In the genomic region with DNA sequence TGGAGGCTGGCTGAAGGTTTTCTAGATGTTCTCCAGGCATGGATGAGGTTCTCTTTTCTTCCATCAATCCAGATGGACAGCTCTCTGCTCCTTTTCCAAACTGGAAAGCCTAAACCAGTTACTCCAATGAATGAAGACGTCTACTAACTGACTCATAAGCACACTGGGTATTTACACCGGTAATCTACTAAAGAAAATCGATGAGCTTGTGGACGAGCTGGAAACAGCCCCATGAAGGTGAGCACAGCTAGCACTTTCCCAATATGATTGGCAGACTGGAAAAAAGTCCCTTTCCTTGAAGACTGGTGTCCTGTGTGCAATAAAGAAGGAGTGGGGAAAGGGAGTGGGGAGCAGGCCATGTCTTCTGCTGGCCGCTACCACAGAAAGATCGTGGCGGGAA, we compare ENCODE assay signal across 25 cellular contexts.
"Had no signal": no experiment of that assay in that cellular context is flagged by ENCODE, and none has a peak within 500 bp of the region (broad histone marks: within the 10 kb centered on the region; RNA-seq: fewer than 3 reads in every experiment).

No MANE protein-coding gene starts in this region.

- H3K27ac Mint-ChIP-seq: dendritic cell treated with granulocyte-macrophage colony-stimulating factor and Interleukin-4, amounts not matched to agents 40 ng/mL and 50 ng/mL, for 4 days; endodermal cell; naive thymus-derived CD8-positive, alpha-beta T cell; neural progenitor cell; stimulated activated naive B cell treated with anti-CD40 and anti-IgM and Interleukin-4, amounts not matched to agents 10 μg/mL and 1 μg/mL and 100 μg/mL, for 72 hours; stimulated activated naive CD8-positive, alpha-beta T cell treated with anti-CD3 and anti-CD28 coated beads, Interleukin-15, Interleukin-2, amounts not matched to agents 100 ng/mL and 50 ng/mL, for 24 hours had no signal

- H3K27me3 Mint-ChIP-seq: central memory CD8-positive, alpha-beta T cell; dendritic cell treated with granulocyte-macrophage colony-stimulating factor and Interleukin-4, amounts not matched to agents 40 ng/mL and 50 ng/mL, for 4 days; naive thymus-derived CD8-positive, alpha-beta T cell; stimulated activated naive B cell treated with anti-CD40 and anti-IgM and Interleukin-4, amounts not matched to agents 10 μg/mL and 1 μg/mL and 100 μg/mL, for 72 hours had no signal

- H3K4me3 Mint-ChIP-seq: central memory CD8-positive, alpha-beta T cell; dendritic cell treated with granulocyte-macrophage colony-stimulating factor and Interleukin-4, amounts not matched to agents 40 ng/mL and 50 ng/mL, for 4 days; endodermal cell; naive thymus-derived CD8-positive, alpha-beta T cell; neural progenitor cell; stimulated activated naive B cell treated with anti-CD40 and anti-IgM and Interleukin-4, amounts not matched to agents 10 μg/mL and 1 μg/mL and 100 μg/mL, for 72 hours; stimulated activated naive CD8-positive, alpha-beta T cell treated with anti-CD3 and anti-CD28 coated beads, Interleukin-15, Interleukin-2, amounts not matched to agents 100 ng/mL and 50 ng/mL, for 24 hours had no signal

- H3K9me3 ChIP-seq: colonic mucosa, left lung, lower lobe of right lung, psoas muscle, right lobe of liver, suprapubic skin, transverse colon had no signal

- DNase-seq: colonic mucosa; effector CD8-positive, alpha-beta T cell; endodermal cell; foreskin fibroblast; glutamatergic neuron; left lung; lower lobe of right lung; naive thymus-derived CD8-positive, alpha-beta T cell; posterior cingulate gyrus; psoas muscle; right lobe of liver; small intestine; stimulated activated CD4-positive, alpha-beta T cell treated with anti-CD3 and anti-CD28 coated beads, Interleukin-15, amount 100 ng/mL, for 24 hours; stimulated activated CD4-positive, alpha-beta T cell treated with anti-CD3 and anti-CD28 coated beads, Interleukin-2, amount 100 ng/mL, for 48 hours; stimulated activated naive B cell treated with anti-CD40 and anti-IgM and Interleukin-4, amounts not matched to agents 10 μg/mL and 1 μg/mL and 100 μg/mL, for 72 hours; transverse colon had no signal

- H3K4me3 ChIP-seq: cardiac muscle cell, colonic mucosa, left lung, lower lobe of right lung, neural progenitor cell, psoas muscle, right lobe of liver, suprapubic skin, transverse colon had no signal

- FAIRE-seq: keratinocyte, small intestine had no signal

- H3K27me3 ChIP-seq: cardiac muscle cell, colonic mucosa, left lung, neural progenitor cell, right lobe of liver, suprapubic skin, transverse colon had no signal

- ATAC-seq: esophagus mucosa; left lung; lower lobe of right lung; naive thymus-derived CD8-positive, alpha-beta T cell; psoas muscle; right lobe of liver; stimulated activated naive B cell treated with anti-CD40 and anti-IgM and Interleukin-4, amounts not matched to agents 10 μg/mL and 1 μg/mL and 100 μg/mL, for 72 hours had no signal

- H3K9me3 Mint-ChIP-seq: central memory CD8-positive, alpha-beta T cell; dendritic cell treated with granulocyte-macrophage colony-stimulating factor and Interleukin-4, amounts not matched to agents 40 ng/mL and 50 ng/mL, for 4 days; endodermal cell; naive thymus-derived CD8-positive, alpha-beta T cell; stimulated activated naive B cell treated with anti-CD40 and anti-IgM and Interleukin-4, amounts not matched to agents 10 μg/mL and 1 μg/mL and 100 μg/mL, for 72 hours; stimulated activated naive CD8-positive, alpha-beta T cell treated with anti-CD3 and anti-CD28 coated beads, Interleukin-15, Interleukin-2, amounts not matched to agents 100 ng/mL and 50 ng/mL, for 24 hours had no signal

- H3K4me1 Mint-ChIP-seq: central memory CD8-positive, alpha-beta T cell; endodermal cell; neural progenitor cell had no signal

- H3K36me3 Mint-ChIP-seq: naive thymus-derived CD8-positive, alpha-beta T cell had no signal

- H3K36me3 ChIP-seq: neural progenitor cell had no signal

- H3K27ac ChIP-seq: cardiac muscle cell, colonic mucosa, epithelial cell of prostate, lower lobe of right lung, neural progenitor cell, right lobe of liver, suprapubic skin had no signal

- H3K4me1 ChIP-seq: colonic mucosa, neural progenitor cell, psoas muscle had no signal
